In the genomic region with DNA sequence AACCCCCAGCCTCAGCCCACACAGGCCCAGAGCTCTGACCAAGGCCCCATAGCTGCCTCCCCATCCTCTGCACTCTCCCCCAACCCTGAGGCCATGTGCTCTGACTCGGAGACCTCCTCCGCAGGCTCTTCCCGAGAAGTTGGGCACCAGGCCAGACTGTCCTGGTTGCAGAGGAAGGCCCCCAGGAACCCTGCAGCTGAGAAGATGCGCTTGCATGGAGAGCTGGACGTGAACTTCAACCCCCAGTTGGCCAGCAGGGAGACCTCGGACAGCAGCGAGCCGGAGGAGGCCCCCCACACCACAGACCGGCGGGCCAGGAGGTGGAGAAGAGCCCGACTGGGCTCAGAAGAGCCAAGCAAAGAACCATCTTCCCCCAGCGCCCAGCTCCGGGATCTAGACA, we compare ENCODE assay signal across 24 cellular contexts.
"Had no signal": no experiment of that assay in that cellular context is flagged by ENCODE, and none has a peak within 500 bp of the region (broad histone marks: within the 10 kb centered on the region; RNA-seq: fewer than 3 reads in every experiment).

No MANE protein-coding gene starts in this region.

- H3K36me3 Mint-ChIP-seq: memory B cell, natural killer cell had no signal

- H3K9me3 Mint-ChIP-seq: memory B cell, natural killer cell had no signal

- H3K9me3 ChIP-seq: gastrocnemius medialis, neutrophil, right lobe of liver, thoracic aorta, tibial nerve, upper lobe of right lung, uterus had no signal

- DNase-seq: dermis blood vessel endothelial cell; effector memory CD4-positive, alpha-beta T cell; foreskin fibroblast; gastrocnemius medialis; natural killer cell; right lobe of liver; small intestine; stimulated activated CD4-positive, alpha-beta T cell treated with anti-CD3 and anti-CD28 coated beads, Interleukin-12 subunit alpha, Interleukin-12 subunit beta, amount 100 ng/mL, for 4 hours; stimulated activated CD4-positive, alpha-beta T cell treated with anti-CD3 and anti-CD28 coated beads, Interleukin-1b, Interleukin-23, amount 100 ng/mL, for 48 hours; stimulated activated CD4-positive, alpha-beta T cell treated with anti-CD3 and anti-CD28 coated beads, Interleukin-4, amount 100 ng/mL, for 1 hour; stimulated activated CD8-positive, alpha-beta memory T cell treated with anti-CD3 and anti-CD28 coated beads, Interleukin-4, amount 100 ng/mL, for 48 hours; stimulated activated naive CD4-positive, alpha-beta T cell; upper lobe of right lung; uterus had no signal

- H3K27ac Mint-ChIP-seq: memory B cell, natural killer cell, progenitor cell of endocrine pancreas had no signal

- H3K27ac ChIP-seq: coronary artery, gastrocnemius medialis, neutrophil, parathyroid adenoma, right lobe of liver, thoracic aorta, tibial nerve, upper lobe of right lung, uterus had no signal

- H3K4me3 ChIP-seq: coronary artery, gastrocnemius medialis, lung, right lobe of liver, thoracic aorta, tibial nerve, upper lobe of right lung, uterus had no signal

- H3K4me1 ChIP-seq: parathyroid adenoma, right lobe of liver, tibial nerve, upper lobe of right lung, uterus had no signal

- H2AFZ ChIP-seq: parathyroid adenoma had no signal

- H3K9ac ChIP-seq: parathyroid adenoma had no signal

- H3K4me3 Mint-ChIP-seq: memory B cell, natural killer cell had no signal

- H3K79me2 ChIP-seq: parathyroid adenoma had no signal

- ATAC-seq: gastrocnemius medialis, natural killer cell, upper lobe of right lung had no signal

- H3K27me3 ChIP-seq: gastrocnemius medialis, neutrophil, right lobe of liver, tibial nerve, upper lobe of right lung, uterus had no signal

- FAIRE-seq: endometrium, keratinocyte, small intestine had no signal

- H3K36me3 ChIP-seq: gastrocnemius medialis, neutrophil, thoracic aorta, tibial nerve, upper lobe of right lung, uterus had no signal
